ENCODE assay signal across 20 cellular contexts in genomic region chr7:94205529-94205928, GRCh38.
"Had no signal": no experiment of that assay in that cellular context is flagged by ENCODE, and none has a peak within 500 bp of the region (broad histone marks: within the 10 kb centered on the region; RNA-seq: fewer than 3 reads in every experiment).

No MANE protein-coding gene starts in this region.

- H3K27ac ChIP-seq: body of pancreas, epithelial cell of prostate, ovary, right lobe of liver, stomach, testis had no signal

- H3K4me1 ChIP-seq: body of pancreas, right lobe of liver, stomach, testis had no signal

- H3K4me3 ChIP-seq: body of pancreas, ovary, right lobe of liver, smooth muscle cell, stomach, testis had no signal

- DNase-seq: activated CD4-positive, alpha-beta memory T cell treated with anti-CD3 and anti-CD28 coated beads, Interleukin-2, amount 10 ng/mL, durations not matched to agents 7 days and 5 days; activated CD4-positive, alpha-beta T cell treated with anti-CD3 and anti-CD28 coated beads for 48 hours; activated CD4-positive, CD25-positive, alpha-beta regulatory T cell; activated CD8-positive, alpha-beta memory T cell treated with anti-CD3 and anti-CD28 coated beads, Interleukin-2, amount 10 ng/mL, durations not matched to agents 7 days and 5 days; amygdala; body of pancreas; effector memory CD8-positive, alpha-beta T cell; hypothalamus; kidney; mesendoderm; naive thymus-derived CD4-positive, alpha-beta T cell; ovary; right lobe of liver; stimulated activated CD4-positive, alpha-beta T cell treated with anti-CD3 and anti-CD28 coated beads, Interleukin-4, amount 100 ng/mL, for 1 hour; stomach; T-helper 9 cell; testis had no signal

- H3K36me3 ChIP-seq: ovary, right lobe of liver, stomach had no signal

- H3K9me3 ChIP-seq: body of pancreas, ovary, right lobe of liver, stomach, testis had no signal

- H3K27me3 ChIP-seq: body of pancreas, ovary, right lobe of liver, stomach, testis had no signal

- H3K4me2 ChIP-seq: smooth muscle cell had no signal

- ATAC-seq: activated CD8-positive, alpha-beta memory T cell treated with anti-CD3 and anti-CD28 coated beads, Interleukin-2, amount 10 ng/mL, durations not matched to agents 7 days and 5 days; body of pancreas; effector memory CD8-positive, alpha-beta T cell; left lobe of liver; naive thymus-derived CD4-positive, alpha-beta T cell; right lobe of liver had no signal
